ENCODE assay signal across 10 cellular contexts in the genomic region with DNA sequence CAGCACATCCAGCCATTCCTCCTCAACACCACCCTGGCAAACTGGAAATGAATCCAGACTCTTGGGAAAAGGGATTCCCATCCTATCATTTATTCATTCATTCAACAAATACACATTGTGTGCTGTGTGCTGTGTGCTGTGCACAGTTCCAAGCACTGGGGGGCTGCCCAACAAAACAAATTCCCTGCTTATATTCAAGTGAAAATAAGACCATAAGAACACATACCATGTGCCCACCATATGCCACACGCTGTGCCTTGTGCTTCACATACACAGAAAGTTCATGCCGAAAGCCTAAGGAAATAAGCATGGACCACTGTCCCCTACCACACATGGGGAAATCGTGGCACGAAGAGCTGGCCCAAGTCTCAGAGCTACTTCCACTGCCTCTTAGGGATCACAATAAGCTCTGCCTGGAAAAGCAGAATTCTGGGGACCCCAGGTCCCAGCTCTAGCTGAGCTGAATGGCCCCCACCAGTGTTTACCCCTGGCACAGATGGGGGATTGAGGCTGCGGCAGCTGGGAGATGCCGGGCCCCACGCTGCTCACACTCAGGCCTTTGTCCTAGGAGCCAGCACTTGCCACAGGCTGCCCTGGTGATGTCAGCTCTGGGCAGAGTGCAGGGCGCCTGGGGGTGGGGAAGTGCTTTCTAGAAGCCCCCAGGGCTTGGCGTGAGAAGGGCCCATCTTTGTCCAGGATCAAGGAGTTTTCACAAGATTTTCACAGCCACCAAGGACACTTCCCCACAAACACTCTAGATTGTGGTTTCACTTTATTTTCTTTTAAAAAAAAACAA.
DNase-seq lines count a peak whose midpoint lies in the region; ATAC-seq and TF ChIP-seq lines count a peak whose summit lies in the region.
"Had no signal": no experiment of that assay in that cellular context is flagged by ENCODE, and none has a peak within 500 bp of the region (broad histone marks: within the 10 kb centered on the region; RNA-seq: fewer than 3 reads in every experiment).

No MANE protein-coding gene starts in this region.

- CTCF ChIA-PET in activated CD8-positive, alpha-beta memory T cell treated with anti-CD3 and anti-CD28 coated beads, Interleukin-2, amount 10 ng/mL, durations not matched to agents 7 days and 5 days (lab: Charles Lee) = interaction anchor here (1.0 to 1.5 kb wide), 3 partner anchors 9 to 10 kb away, joined by 3 to 5 read pairs (median 4); no protein-coding TSS in a partner anchor

- no peak overlapping the region for H3K4me2 ChIP-seq in smooth muscle cell

- no peak for TF ChIP-seq POLR2A in suprapubic skin (IDR thresholded peaks at IDR 0.05)

- no peak for ATAC-seq in activated CD8-positive, alpha-beta memory T cell treated with anti-CD3 and anti-CD28 coated beads, Interleukin-2, amount 10 ng/mL, durations not matched to agents 7 days and 5 days

- no peaks in the 10 kb centered on the region for H4K20me1 ChIP-seq in smooth muscle cell (ENCODE audit: low read depth)

- H3K36me3 Mint-ChIP-seq in activated CD8-positive, alpha-beta memory T cell treated with anti-CD3 and anti-CD28 coated beads, Interleukin-2, amount 10 ng/mL, durations not matched to agents 7 days and 5 days = peaks cover 73% of the 10 kb centered on the region
- peaks cover 15% of the 10 kb centered on the region for H3K36me3 Mint-ChIP-seq in activated naive CD8-positive, alpha-beta T cell

- no peaks in the 10 kb centered on the region for H3K27me3 Mint-ChIP-seq in activated CD8-positive, alpha-beta memory T cell treated with anti-CD3 and anti-CD28 coated beads, Interleukin-2, amount 10 ng/mL, durations not matched to agents 7 days and 5 days
- H3K27me3 Mint-ChIP-seq in activated naive CD8-positive, alpha-beta T cell = no peaks in the 10 kb centered on the region

- 77% methylated on average over 5 of the region's 9 CpGs for WGBS in suprapubic skin
- 88% methylated on average over 9 of the region's 9 CpGs for WGBS in smooth muscle cell (ENCODE audit: low lambda C conversion rate)

- H3K4me3 ChIP-seq in suprapubic skin (no peak overlapping the region), colonic mucosa (no peak overlapping the region), smooth muscle cell (no peak overlapping the region)
- H3K4me3 ChIP-seq: heart right ventricle had no signal

- TF ChIP-seq EP300 in suprapubic skin (IDR thresholded peaks at IDR 0.05) = no peak

- H3K9me3 Mint-ChIP-seq in activated CD8-positive, alpha-beta memory T cell treated with anti-CD3 and anti-CD28 coated beads, Interleukin-2, amount 10 ng/mL, durations not matched to agents 7 days and 5 days (ENCODE audit: low read depth) = no peaks in the 10 kb centered on the region
- no peaks in the 10 kb centered on the region for H3K9me3 Mint-ChIP-seq in activated naive CD8-positive, alpha-beta T cell (ENCODE audit: low read depth)

- H3K27ac Mint-ChIP-seq in activated CD8-positive, alpha-beta memory T cell treated with anti-CD3 and anti-CD28 coated beads, Interleukin-2, amount 10 ng/mL, durations not matched to agents 7 days and 5 days = peak overlapping the region; percentile 67
- H3K27ac Mint-ChIP-seq in activated naive CD8-positive, alpha-beta T cell = peak overlapping the region; percentile 81

- no peak overlapping the region for H2AFZ ChIP-seq in smooth muscle cell (ENCODE audit: low read depth)

- H3K4me1 ChIP-seq in suprapubic skin = peaks cover 17% of the 10 kb centered on the region
- no peaks in the 10 kb centered on the region for H3K4me1 ChIP-seq in colonic mucosa
- H3K4me1 ChIP-seq in smooth muscle cell (ENCODE audit: low read depth) = no peaks in the 10 kb centered on the region

- no peaks in the 10 kb centered on the region for H3K9me3 ChIP-seq in suprapubic skin
- H3K9me3 ChIP-seq in colonic mucosa = no peaks in the 10 kb centered on the region
- H3K9me3 ChIP-seq in smooth muscle cell (replicated peaks; ENCODE audit: low read depth) = no peaks in the 10 kb centered on the region
- H3K9me3 ChIP-seq: heart right ventricle had no signal

- no peaks in the 10 kb centered on the region for H3K79me2 ChIP-seq in smooth muscle cell (ENCODE audit: low read depth)

- no peak for TF ChIP-seq CTCF in suprapubic skin (IDR thresholded peaks at IDR 0.05)
- TF ChIP-seq CTCF in colonic mucosa (IDR thresholded peaks at IDR 0.05) = no peak
- TF ChIP-seq CTCF in smooth muscle cell (IDR thresholded peaks at IDR 0.05; ENCODE audit: borderline replicate concordance, insufficient read depth, poor library complexity, severe bottlenecking) = no peak

- H3K9ac ChIP-seq in colonic mucosa (ENCODE audit: low read depth in 2 of 2, low read length in 2 of 2) (no peak overlapping the region), smooth muscle cell (ENCODE audit: low read depth) (no peak overlapping the region)

- no peaks in the 10 kb centered on the region for H3F3A ChIP-seq in smooth muscle cell (ENCODE audit: low read depth)

- intact Hi-C loops in colonic mucosa (cut with DNase I) = no loop called here

- no peak overlapping the region for H3K4me3 Mint-ChIP-seq in activated CD8-positive, alpha-beta memory T cell treated with anti-CD3 and anti-CD28 coated beads, Interleukin-2, amount 10 ng/mL, durations not matched to agents 7 days and 5 days
- H3K4me3 Mint-ChIP-seq in activated naive CD8-positive, alpha-beta T cell = no peak overlapping the region

- peak overlapping the region; percentile 18 for H3K27ac ChIP-seq in suprapubic skin
- no peak overlapping the region for H3K27ac ChIP-seq in colonic mucosa
- no peak overlapping the region for H3K27ac ChIP-seq in smooth muscle cell (ENCODE audit: low read depth)
- H3K27ac ChIP-seq: heart right ventricle had no signal

- H3K27me3 ChIP-seq in suprapubic skin (no peaks in the 10 kb centered on the region), colonic mucosa (no peaks in the 10 kb centered on the region), smooth muscle cell (ENCODE audit: low read depth) (no peaks in the 10 kb centered on the region)
- H3K27me3 ChIP-seq: heart right ventricle had no signal

- H3K4me1 Mint-ChIP-seq in activated CD8-positive, alpha-beta memory T cell treated with anti-CD3 and anti-CD28 coated beads, Interleukin-2, amount 10 ng/mL, durations not matched to agents 7 days and 5 days = peaks cover 62% of the 10 kb centered on the region
- H3K4me1 Mint-ChIP-seq in activated naive CD8-positive, alpha-beta T cell (ENCODE audit: low read depth) = peaks cover 26% of the 10 kb centered on the region

- H3K36me3 ChIP-seq in suprapubic skin = no peaks in the 10 kb centered on the region
- no peaks in the 10 kb centered on the region for H3K36me3 ChIP-seq in colonic mucosa
- no peaks in the 10 kb centered on the region for H3K36me3 ChIP-seq in smooth muscle cell (ENCODE audit: low read depth)

- no peak for DNase-seq in activated CD8-positive, alpha-beta memory T cell treated with anti-CD3 and anti-CD28 coated beads, Interleukin-2, amount 10 ng/mL, durations not matched to agents 7 days and 5 days
- no peak for DNase-seq in activated CD8-positive, alpha-beta memory T cell treated with anti-CD3 and anti-CD28 coated beads for 24 hours
- DNase-seq in hippocampal formation (lab: John Stamatoyannopoulos, UW) (peak; percentile 92), suprapubic skin (ENCODE audit: low spot score in 2 of 2) (no peak), GF-D8 (lab: John Stamatoyannopoulos, UW) (no peak), colonic mucosa (no peak), smooth muscle cell (lab: John Stamatoyannopoulos, UW; ENCODE audit: unreplicated experiment) (no peak)
- DNase-seq: EL, heart right ventricle had no signal

Comparison
In these comparisons a context has a peak if more than half of its experiments do, and no peak if none do; other contexts are left out.
1. DNase-seq: peak in hippocampal formation (2 of 2); none in activated CD8-positive, alpha-beta memory T cell treated with anti-CD3 and anti-CD28 coated beads, Interleukin-2, amount 10 ng/mL, durations not matched to agents 7 days and 5 days (single experiment), activated CD8-positive, alpha-beta memory T cell treated with anti-CD3 and anti-CD28 coated beads for 24 hours (single experiment), suprapubic skin (0 of 2), GF-D8 (single experiment), colonic mucosa (single experiment) and smooth muscle cell (single experiment).